16 cellular contexts compared by ENCODE assay signal in the genomic region with DNA sequence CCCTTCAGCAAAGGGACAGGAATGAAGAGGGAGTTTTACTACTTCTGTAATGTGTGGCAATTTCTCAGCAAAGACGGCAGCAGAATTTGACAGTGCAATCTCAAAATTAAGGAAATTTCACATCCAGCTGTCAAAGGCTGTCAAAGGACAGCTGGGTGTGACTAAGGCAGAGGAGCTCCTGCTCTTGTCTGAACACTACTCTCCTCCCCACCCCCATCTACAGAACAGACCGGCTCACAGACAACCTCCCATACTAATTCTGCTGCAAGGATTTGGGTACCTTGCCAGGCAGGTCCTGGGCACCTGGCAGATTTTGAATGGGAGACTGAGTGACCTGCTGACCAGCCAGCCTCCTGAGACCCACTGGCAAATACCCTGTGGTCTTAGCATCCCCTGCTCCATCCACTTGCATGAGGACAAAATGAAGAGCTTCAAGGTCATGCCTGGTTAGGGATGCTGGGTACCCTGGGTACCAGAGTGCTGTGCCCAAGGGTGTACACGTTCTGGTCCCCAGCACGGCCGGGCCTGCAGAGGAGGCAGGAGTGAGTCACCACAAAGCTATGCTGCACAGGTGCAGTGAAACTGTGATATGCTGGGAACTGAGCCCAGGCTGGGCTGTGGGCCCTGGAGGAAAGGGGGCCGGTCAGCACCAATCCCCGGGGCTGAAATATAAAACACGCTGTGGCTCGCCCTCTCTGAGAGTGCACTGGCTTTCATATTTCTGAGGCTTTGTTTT.
DNase-seq lines count a peak whose midpoint lies in the region; ATAC-seq and TF ChIP-seq lines count a peak whose summit lies in the region.
"Had no signal": no experiment of that assay in that cellular context is flagged by ENCODE, and none has a peak within 500 bp of the region (broad histone marks: within the 10 kb centered on the region; RNA-seq: fewer than 3 reads in every experiment).

No MANE protein-coding gene starts in this region.

- no peak overlapping the region for H4K5ac ChIP-seq in H9 (ENCODE audit: insufficient read length, low read depth, low read length)

- H3K9me3 ChIP-seq in H9 (ENCODE audit: control insufficient read depth, low read depth, low read length) (no peaks in the 10 kb centered on the region), psoas muscle (no peaks in the 10 kb centered on the region)
- H3K9me3 ChIP-seq: Caco-2, esophagus squamous epithelium, testis had no signal

- H2AK5ac ChIP-seq in H9 (ENCODE audit: insufficient read length, low read length): no peak overlapping the region

- no peak overlapping the region for H2BK120ac ChIP-seq in H9 (ENCODE audit: low read depth, low read length, poor library complexity, severe bottlenecking)

- H3K23ac ChIP-seq in H9 (ENCODE audit: insufficient read length, low read depth, low read length): no peak overlapping the region

- H2BK20ac ChIP-seq in H9 (ENCODE audit: low read depth, low read length, poor library complexity, severe bottlenecking): no peak overlapping the region

- H2BK15ac ChIP-seq in H9 (ENCODE audit: low read depth, low read length): no peak overlapping the region

- no peak overlapping the region for H2BK12ac ChIP-seq in H9 (ENCODE audit: insufficient read length, low read depth, low read length)

- intact Hi-C loops in psoas muscle (cut with DNase I): no loop called here

- no peak overlapping the region for H2AFZ ChIP-seq in H9 (ENCODE audit: low read length)

- no peak overlapping the region for H2BK5ac ChIP-seq in H9 (ENCODE audit: insufficient read length, low read length)

- H3K27ac ChIP-seq in H9 (ENCODE audit: insufficient read length, low read depth, low read length) (no peak overlapping the region), foreskin keratinocyte (no peak overlapping the region), psoas muscle (no peak overlapping the region)
- H3K27ac ChIP-seq: esophagus squamous epithelium, HL-60, testis had no signal

- no peak overlapping the region for H3K9ac ChIP-seq in H9 (ENCODE audit: extremely low read depth, insufficient read length, low read length)

- H3K4me3 ChIP-seq in psoas muscle: no peak overlapping the region
- H3K4me3 ChIP-seq: esophagus squamous epithelium, testis had no signal

- H3K4me3 Mint-ChIP-seq in H9: no peak overlapping the region
- H3K4me3 Mint-ChIP-seq: activated CD8-positive, alpha-beta T cell treated with anti-CD3 and anti-CD28 coated beads, Interleukin-2, amount 10 ng/mL, durations not matched to agents 7 days and 5 days had no signal

- no peaks in the 10 kb centered on the region for H3K23me2 ChIP-seq in H9 (ENCODE audit: insufficient read length, low read depth, low read length, poor library complexity, severe bottlenecking)

- no peaks in the 10 kb centered on the region for H3K36me3 ChIP-seq in psoas muscle (ENCODE audit: insufficient read depth in 1 of 2, low read depth in 1 of 2)
- H3K36me3 ChIP-seq: esophagus squamous epithelium had no signal

- H4K20me1 ChIP-seq in H9 (ENCODE audit: control insufficient read depth, insufficient read depth, insufficient read length): no peaks in the 10 kb centered on the region

- no peaks in the 10 kb centered on the region for H3K36me3 Mint-ChIP-seq in H9 (ENCODE audit: insufficient read depth in 1 of 3, low read depth in 3 of 3)

- no peak overlapping the region for H3K4ac ChIP-seq in H9 (ENCODE audit: low read depth, low read length)

- peak; percentile 94 for ATAC-seq in foreskin keratinocyte
- ATAC-seq in psoas muscle: peak; percentile 30 to 92 (median 80)
- ATAC-seq in GM21367 (IDR thresholded peaks at IDR 0.05; ENCODE audit: unreplicated experiment): no peak
- ATAC-seq in GM21825 (IDR thresholded peaks at IDR 0.05; ENCODE audit: unreplicated experiment): no peak
- ATAC-seq: activated CD8-positive, alpha-beta T cell treated with anti-CD3 and anti-CD28 coated beads, Interleukin-2, amount 10 ng/mL, durations not matched to agents 7 days and 5 days had no signal

- H3K27me3 ChIP-seq in H9 (ENCODE audit: insufficient read depth, low read length) (no peaks in the 10 kb centered on the region), foreskin keratinocyte (no peaks in the 10 kb centered on the region), psoas muscle (ENCODE audit: insufficient read depth in 3 of 3, low read length in 2 of 3) (peaks cover 0 to 4% (median 0%) of the 10 kb centered on the region in 3 donors)
- H3K27me3 ChIP-seq: esophagus squamous epithelium, testis had no signal

- H3K79me1 ChIP-seq in H9 (ENCODE audit: insufficient read depth, low read depth, low read length, poor library complexity, severe bottlenecking): no peaks in the 10 kb centered on the region

- no peak overlapping the region for H3T11ph ChIP-seq in H9 (ENCODE audit: low read length)

- no peak overlapping the region for H3K18ac ChIP-seq in H9 (ENCODE audit: insufficient read length, low read depth, low read length)

- H3K4me2 ChIP-seq in H9 (ENCODE audit: insufficient read depth, insufficient read length, low read length): no peak overlapping the region

- TF ChIP-seq CTCF in H9 (conservative IDR thresholded peaks at IDR 0.05) (no peak), foreskin keratinocyte (conservative IDR thresholded peaks at IDR 0.05) (no peak), psoas muscle (IDR thresholded peaks at IDR 0.05) (no peak)

- no peaks in the 10 kb centered on the region for H3K79me2 ChIP-seq in H9 (ENCODE audit: insufficient read depth, low read length)

- H3K27ac Mint-ChIP-seq in H9: no peak overlapping the region; a peak in 2 of 7 replicates
- H3K27ac Mint-ChIP-seq: activated CD8-positive, alpha-beta T cell treated with anti-CD3 and anti-CD28 coated beads, Interleukin-2, amount 10 ng/mL, durations not matched to agents 7 days and 5 days had no signal

- H3K56ac ChIP-seq in H9 (ENCODE audit: insufficient read length, low read depth, low read length): no peak overlapping the region

- peak overlapping the region; percentile 34; the same call in 1 of the 2 replicates for H3K14ac ChIP-seq in H9 (ENCODE audit: insufficient read depth, low read length)

- H3K4me1 ChIP-seq in H9 (ENCODE audit: insufficient read depth, low read length) (peaks cover 2% of the 10 kb centered on the region; the same call in 1 of the 2 replicates), foreskin keratinocyte (peaks cover 6% of the 10 kb centered on the region), psoas muscle (no peaks in the 10 kb centered on the region)
- H3K4me1 ChIP-seq: Caco-2, testis had no signal

- H3K4me1 Mint-ChIP-seq in H9: peaks cover 25 to 36% of the 10 kb centered on the region in 2 experiments

- no peaks in the 10 kb centered on the region; the same call in 1 of the 2 replicates for H3K27me3 Mint-ChIP-seq in H9 (ENCODE audit: low read depth)

- no peaks in the 10 kb centered on the region for H3K9me3 Mint-ChIP-seq in H9

- WGBS in H9 (ENCODE audit: extremely low coverage, insufficient read length, low lambda C conversion rate): no CpG with 5 or more reads among the region's 9 CpGs
- WGBS in psoas muscle, 3 donors: 9 to 14% (median 10%) methylated on average over 9 of the region's 9 CpGs

- no peak for DNase-seq in H9
- DNase-seq in RPMI7951 (ENCODE audit: low read depth): peak; percentile 80
- DNase-seq in foreskin keratinocyte: peak; percentile 87 to 89
- peak in 1 of 2 donors; percentile 37 for DNase-seq in psoas muscle
- no peak for DNase-seq in activated CD8-positive, alpha-beta memory T cell treated with anti-CD3 and anti-CD28 coated beads, Interleukin-2, amount 50 U/mL, for 4 hours
- no peak for DNase-seq in ecto neural progenitor cell (ENCODE audit: low spot score)
- DNase-seq: activated CD8-positive, alpha-beta T cell treated with anti-CD3 and anti-CD28 coated beads, Interleukin-2, amount 10 ng/mL, durations not matched to agents 7 days and 5 days; Caco-2; cerebellar nuclear complex; esophagus squamous epithelium; NCI-H446; small intestine; testis had no signal

- H4K8ac ChIP-seq in H9 (replicated peaks; ENCODE audit: insufficient read length, low read depth, low read length): no peak overlapping the region

- no peak overlapping the region for H4K91ac ChIP-seq in H9 (ENCODE audit: insufficient read length, low read depth, low read length)

Comparison
In these comparisons a context has a peak if more than half of its experiments do, and no peak if none do; other contexts are left out.
1. DNase-seq: peak in RPMI7951 (single experiment) and foreskin keratinocyte (2 of 2); none in H9 (single experiment), activated CD8-positive, alpha-beta memory T cell treated with anti-CD3 and anti-CD28 coated beads, Interleukin-2, amount 50 U/mL, for 4 hours (single experiment) and ecto neural progenitor cell (single experiment).
2. ATAC-seq: peak in foreskin keratinocyte (single experiment) and psoas muscle (4 of 4); none in GM21367 (single experiment) and GM21825 (single experiment).